In genomic region chr2:9126540-9126939, GRCh38 we compare ENCODE assay signal across 2 cellular contexts.
TF ChIP-seq lines count a peak whose summit lies in the region.

No MANE protein-coding gene starts in this region.

TF ChIP-seq in A549, 52 proteins besides CTCF, POLR2A, EP300 and RAD21 (continued from another document):
- TF ChIP-seq BHLHE40 (IDR thresholded peaks at IDR 0.05; ENCODE audit: low read depth, low read length): no peak

TF ChIP-seq in H1, 55 proteins besides CTCF, POLR2A, EP300 and RAD21 (continued from another document):
- TF ChIP-seq MAFK (IDR thresholded peaks at IDR 0.05; ENCODE audit: low read depth, low read length): peak; percentile 50
